Comparison of ENCODE assay signal across 8 cellular contexts in the genomic region with DNA sequence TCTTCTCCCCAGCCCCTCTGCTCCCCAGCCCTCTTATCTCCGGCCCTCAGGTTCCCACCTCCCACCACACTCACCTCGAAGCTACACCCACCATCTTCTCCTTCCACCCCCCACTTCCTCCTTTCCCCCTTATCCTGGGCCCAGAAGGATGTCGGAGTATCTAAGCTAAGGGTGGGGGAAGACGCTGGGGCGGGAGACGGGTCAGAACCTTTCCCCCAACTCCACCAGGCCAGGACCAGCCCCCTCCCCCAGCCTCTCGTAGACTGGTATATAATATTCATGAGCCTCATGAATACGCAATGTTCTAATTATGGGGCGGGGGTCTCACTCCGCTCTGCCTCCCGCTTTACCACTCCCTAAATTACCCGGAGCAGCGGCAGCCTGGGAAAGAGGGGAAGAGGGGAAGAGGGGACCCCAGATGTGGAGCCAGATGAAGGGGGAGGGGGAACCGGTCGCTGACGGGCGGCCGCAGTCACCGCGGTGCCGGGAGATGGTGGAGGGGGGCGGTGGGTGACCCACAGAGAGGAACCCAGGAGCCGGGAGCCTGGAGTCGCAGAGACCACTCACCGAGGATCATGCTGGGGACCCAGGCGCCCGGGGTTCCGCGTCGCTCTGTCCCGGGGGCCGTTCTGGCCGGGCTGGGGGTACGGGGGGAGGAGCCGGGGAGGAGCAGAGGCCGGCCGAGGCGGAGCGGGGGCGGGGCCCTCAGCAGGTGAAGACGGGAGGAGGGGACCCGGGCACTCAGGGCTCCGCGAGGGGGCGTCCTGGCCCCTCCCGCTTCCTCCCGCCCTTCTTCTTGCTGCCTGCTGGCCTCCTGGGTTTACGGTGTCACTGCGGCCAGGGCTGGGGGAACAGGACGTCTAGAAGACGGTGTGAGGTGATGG. TPM values are rescaled to one million over a fixed set of nuclear protein-coding genes. Genes with fewer than 3 reads are reported as not detected.
DNase-seq lines count a peak whose midpoint lies in the region; ATAC-seq, FAIRE-seq and TF ChIP-seq lines count a peak whose summit lies in the region.

No MANE protein-coding gene starts in this region.

- H3K4me3 ChIP-seq in bronchial epithelial cell (ENCODE audit: low read depth, low read length) (peak overlapping the region; percentile 88), mesenchymal stem cell (ENCODE audit: insufficient read depth in 1 of 2, low read depth in 1 of 2, low read length in 2 of 2) (peak overlapping the region in 1 of 2 experiments; percentile 68)

- H3K23ac ChIP-seq in mesenchymal stem cell (ENCODE audit: low read length in 2 of 2), result no peak overlapping the region

- POLR2A ChIA-PET in WTC11 (lab: Charles Lee), result interaction anchor here (0.6 to 1.5 kb wide), 3 partner anchors 9 to 89 kb away, joined by 4 to 10 read pairs (median 6); no protein-coding TSS in a partner anchor

- H3K4me1 Mint-ChIP-seq in WTC11, result peaks cover 68% of the 10 kb centered on the region

- no peak overlapping the region for H3K14ac ChIP-seq in mesenchymal stem cell (ENCODE audit: low read length in 2 of 2)

- peak overlapping the region; percentile 85 for H3K4me2 ChIP-seq in mesenchymal stem cell (ENCODE audit: low read length, poor library complexity, severe bottlenecking)

- no peak overlapping the region for H2BK5ac ChIP-seq in mesenchymal stem cell (ENCODE audit: low read depth, low read length, poor library complexity, severe bottlenecking)

- peak; percentile 59 for ATAC-seq in GM19043 (IDR thresholded peaks at IDR 0.05; ENCODE audit: low read depth, unreplicated experiment)
- peak; percentile 69 for ATAC-seq in WTC11
- no peak for ATAC-seq in HG03135 (IDR thresholded peaks at IDR 0.05; ENCODE audit: unreplicated experiment)
- ATAC-seq in HG02798 (IDR thresholded peaks at IDR 0.05; ENCODE audit: poor library complexity, unreplicated experiment), result no peak

- WGBS in mesenchymal stem cell, result 5% methylated on average over 29 of the region's 51 CpGs

- H3K27ac ChIP-seq in mesenchymal stem cell (ENCODE audit: low read length, poor library complexity, severe bottlenecking), result no peak overlapping the region

- H3K36me3 ChIP-seq in bronchial epithelial cell (ENCODE audit: control insufficient read depth, insufficient read depth, low read length), result peaks cover 22% of the 10 kb centered on the region
- peaks cover 12 to 42% of the 10 kb centered on the region in 2 experiments for H3K36me3 ChIP-seq in mesenchymal stem cell (ENCODE audit: control insufficient read depth in 1 of 2, insufficient read depth in 2 of 2, low read depth in 1 of 2, low read length in 2 of 2)

- H3K27me3 Mint-ChIP-seq in WTC11 (ENCODE audit: low read depth), result peaks cover 19% of the 10 kb centered on the region

- H3K4me1 ChIP-seq in mesenchymal stem cell (ENCODE audit: control insufficient read depth, insufficient read depth, low read depth, low read length), result peaks cover 20% of the 10 kb centered on the region

- FAIRE-seq in bronchial epithelial cell (lab: Jason Lieb, UNC), result no peak

- H3K4ac ChIP-seq in mesenchymal stem cell (ENCODE audit: low read depth in 1 of 2, low read length in 2 of 2), result no peak overlapping the region

- H2AFZ ChIP-seq in mesenchymal stem cell (ENCODE audit: low read depth, low read length), result no peak overlapping the region

- H3K27me3 ChIP-seq in bronchial epithelial cell (ENCODE audit: control insufficient read depth, insufficient read depth, low read length), result no peaks in the 10 kb centered on the region
- H3K27me3 ChIP-seq in mesenchymal stem cell (ENCODE audit: control insufficient read depth in 1 of 2, insufficient read depth in 1 of 2, low read length in 2 of 2), result no peaks in the 10 kb centered on the region

- H4K91ac ChIP-seq in mesenchymal stem cell (ENCODE audit: low read length), result no peak overlapping the region

- no peak overlapping the region for H3K27ac Mint-ChIP-seq in WTC11

- H2BK12ac ChIP-seq in mesenchymal stem cell (ENCODE audit: low read length in 2 of 2), result no peak overlapping the region

- H3K18ac ChIP-seq in mesenchymal stem cell (ENCODE audit: low read depth in 1 of 2, low read length in 2 of 2), result peak overlapping the region in 1 of 2 experiments; percentile 54

- H2BK120ac ChIP-seq in mesenchymal stem cell (ENCODE audit: low read depth, low read length), result no peak overlapping the region

- H3K9me3 ChIP-seq in mesenchymal stem cell (ENCODE audit: control insufficient read depth, low read length), result no peaks in the 10 kb centered on the region

- H3K36me3 Mint-ChIP-seq in WTC11, result no peaks in the 10 kb centered on the region

- TF ChIP-seq CTCF in WTC11 (IDR thresholded peaks at IDR 0.05) (no peak), bronchial epithelial cell (IDR thresholded peaks at IDR 0.05; ENCODE audit: insufficient read depth, low read length, severe bottlenecking) (peak; percentile 66)

- no peaks in the 10 kb centered on the region for H3K9me3 Mint-ChIP-seq in WTC11

- DNase-seq in NCI-H1105 treated with DMSO at 0.1 percent for 48 hours (lab: John Stamatoyannopoulos, UW), result peak; percentile 11
- DNase-seq in WTC11 (ENCODE audit: low spot score), result peak; percentile 85
- peak; percentile 60 for DNase-seq in bronchial epithelial cell (ENCODE audit: low read depth)
- no peak for DNase-seq in mesenchymal stem cell
- peak; percentile 25 for DNase-seq in stimulated activated CD8-positive, alpha-beta memory T cell treated with anti-CD3 and anti-CD28 coated beads, Interleukin-7, amount 100 ng/mL, for 24 hours (ENCODE audit: low read depth)

- H3K79me1 ChIP-seq in mesenchymal stem cell (replicated peaks; ENCODE audit: low read length, poor library complexity, severe bottlenecking), result no peaks in the 10 kb centered on the region

- H3K9ac ChIP-seq in mesenchymal stem cell (ENCODE audit: low read length), result no peak overlapping the region

- CTCF ChIA-PET in WTC11 (lab: Charles Lee), result interaction anchor here (0.5 to 4.3 kb wide), 19 partner anchors 9 to 1631 kb away, joined by 3 to 50 read pairs (median 4); partner anchors contain the start of genes COPZ1 and HOXC8

- peak overlapping the region; percentile 67 for H4K8ac ChIP-seq in mesenchymal stem cell (ENCODE audit: low read length)

- peak overlapping the region; percentile 16 for H2BK15ac ChIP-seq in mesenchymal stem cell (ENCODE audit: low read depth, poor library complexity, severe bottlenecking)

- H2AK5ac ChIP-seq in mesenchymal stem cell (ENCODE audit: low read length, severe bottlenecking), result no peak overlapping the region

- H3K4me3 Mint-ChIP-seq in WTC11, result peak overlapping the region; percentile 83

TF ChIP-seq in WTC11, 78 proteins besides CTCF, POLR2A, EP300 and RAD21 (continues in another document):
- no peak for TF ChIP-seq AFF4 (CRISPR knock-in tag; IDR thresholded peaks at IDR 0.05; ENCODE audit: borderline replicate concordance)
- TF ChIP-seq, protein P1, sequence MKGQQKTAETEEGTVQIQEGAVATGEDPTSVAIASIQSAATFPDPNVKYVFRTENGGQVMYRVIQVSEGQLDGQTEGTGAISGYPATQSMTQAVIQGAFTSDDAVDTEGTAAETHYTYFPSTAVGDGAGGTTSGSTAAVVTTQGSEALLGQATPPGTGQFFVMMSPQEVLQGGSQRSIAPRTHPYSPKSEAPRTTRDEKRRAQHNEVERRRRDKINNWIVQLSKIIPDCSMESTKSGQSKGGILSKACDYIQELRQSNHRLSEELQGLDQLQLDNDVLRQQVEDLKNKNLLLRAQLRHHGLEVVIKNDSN (CRISPR knock-in tag; IDR thresholded peaks at IDR 0.05), result 0 out of 2 replicates have a peak, but pooled peaks have one; percentile 2
- TF ChIP-seq TCF7 (CRISPR knock-in tag; IDR thresholded peaks at IDR 0.05; ENCODE audit: low read depth), result no peak
- TF ChIP-seq ZNF232 (CRISPR knock-in tag; IDR thresholded peaks at IDR 0.05), result no peak
- peak; percentile 71 for TF ChIP-seq SP1 (CRISPR knock-in tag; conservative IDR thresholded peaks at IDR 0.05)
- TF ChIP-seq ZNF671 (CRISPR knock-in tag; IDR thresholded peaks at IDR 0.05), result no peak
- TF ChIP-seq, protein P2, sequence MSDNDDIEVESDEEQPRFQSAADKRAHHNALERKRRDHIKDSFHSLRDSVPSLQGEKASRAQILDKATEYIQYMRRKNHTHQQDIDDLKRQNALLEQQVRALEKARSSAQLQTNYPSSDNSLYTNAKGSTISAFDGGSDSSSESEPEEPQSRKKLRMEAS (CRISPR knock-in tag; IDR thresholded peaks at IDR 0.05), result peak; percentile 13; the same call in 1 of the 2 replicates

RNA-seq across cellular contexts. Expression of gene ZNF385A, which starts 6.4 kb away (rescaled TPM):
- total RNA-seq in WTC11 (2021) (18.4 to 23.5 TPM (median 22.2 TPM) in 3 replicates), bronchial epithelial cell (5.3 and 7.6 TPM in 2 replicates)
- polyA plus RNA-seq in mesenchymal stem cell (2013, experiment 1 of 2), result 16.2 TPM
- 17.1 TPM for polyA plus RNA-seq in mesenchymal stem cell (2013, experiment 2 of 2)

RNA-seq across cellular contexts. Expression of gene GPR84, which starts 26.6 kb away (rescaled TPM):
- 0.13 TPM in 1 of 3 replicates, not detected in the others for total RNA-seq in WTC11 (2021)
- 0.13 TPM in 1 of 2 replicates, not detected in the other for total RNA-seq in bronchial epithelial cell
- polyA plus RNA-seq in mesenchymal stem cell (2013, experiment 1 of 2), result not detected
- polyA plus RNA-seq in mesenchymal stem cell (2013, experiment 2 of 2), result not detected

RNA-seq across cellular contexts. Expression of gene ITGA5, which starts 28.2 kb away (rescaled TPM):
- 19.3 to 21.9 TPM (median 20.8 TPM) in 3 replicates for total RNA-seq in WTC11 (2021)
- 53.5 and 98.5 TPM in 2 replicates for total RNA-seq in bronchial epithelial cell
- polyA plus RNA-seq in mesenchymal stem cell (2013, experiment 1 of 2), result 248 TPM
- polyA plus RNA-seq in mesenchymal stem cell (2013, experiment 2 of 2), result 244 TPM

Comparison
In these comparisons a context has a peak if more than half of its experiments do, and no peak if none do; other contexts are left out.
1. ATAC-seq: peak in GM19043 (single experiment) and WTC11 (single experiment); none in HG03135 (single experiment) and HG02798 (single experiment).